2 cellular contexts compared by ENCODE assay signal in the genomic region with DNA sequence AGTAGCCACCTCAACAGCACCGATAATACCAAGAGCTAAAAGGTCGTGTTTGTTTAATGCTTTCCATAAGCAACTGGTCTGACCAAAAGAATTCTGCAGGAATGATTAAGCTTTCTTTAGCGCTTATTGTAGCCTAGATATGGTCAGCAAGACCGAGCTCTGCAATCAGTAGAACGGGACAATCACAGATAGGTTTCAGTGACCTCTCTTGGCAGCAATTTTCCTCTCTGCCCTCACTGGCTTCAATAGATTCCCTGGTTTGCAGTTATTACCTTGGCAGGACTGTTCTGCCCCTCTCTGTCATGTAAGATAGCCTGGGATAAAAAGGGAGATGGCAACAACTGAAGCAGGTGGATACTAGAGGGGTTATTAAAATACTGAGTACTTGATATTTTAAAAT.
TF ChIP-seq lines count a peak whose summit lies in the region.

No MANE protein-coding gene starts in this region.

TF ChIP-seq in liver, 16 proteins besides CTCF, POLR2A, EP300 and RAD21 (continued from another document):
- TF ChIP-seq, protein P1, sequence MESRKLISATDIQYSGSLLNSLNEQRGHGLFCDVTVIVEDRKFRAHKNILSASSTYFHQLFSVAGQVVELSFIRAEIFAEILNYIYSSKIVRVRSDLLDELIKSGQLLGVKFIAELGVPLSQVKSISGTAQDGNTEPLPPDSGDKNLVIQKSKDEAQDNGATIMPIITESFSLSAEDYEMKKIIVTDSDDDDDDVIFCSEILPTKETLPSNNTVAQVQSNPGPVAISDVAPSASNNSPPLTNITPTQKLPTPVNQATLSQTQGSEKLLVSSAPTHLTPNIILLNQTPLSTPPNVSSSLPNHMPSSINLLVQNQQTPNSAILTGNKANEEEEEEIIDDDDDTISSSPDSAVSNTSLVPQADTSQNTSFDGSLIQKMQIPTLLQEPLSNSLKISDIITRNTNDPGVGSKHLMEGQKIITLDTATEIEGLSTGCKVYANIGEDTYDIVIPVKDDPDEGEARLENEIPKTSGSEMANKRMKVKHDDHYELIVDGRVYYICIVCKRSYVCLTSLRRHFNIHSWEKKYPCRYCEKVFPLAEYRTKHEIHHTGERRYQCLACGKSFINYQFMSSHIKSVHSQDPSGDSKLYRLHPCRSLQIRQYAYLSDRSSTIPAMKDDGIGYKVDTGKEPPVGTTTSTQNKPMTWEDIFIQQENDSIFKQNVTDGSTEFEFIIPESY (IDR thresholded peaks at IDR 0.05), result no peak

TF ChIP-seq in HepG2, 621 proteins besides CTCF, POLR2A, EP300 and RAD21 (continued from another document):
- TF ChIP-seq, protein P2, sequence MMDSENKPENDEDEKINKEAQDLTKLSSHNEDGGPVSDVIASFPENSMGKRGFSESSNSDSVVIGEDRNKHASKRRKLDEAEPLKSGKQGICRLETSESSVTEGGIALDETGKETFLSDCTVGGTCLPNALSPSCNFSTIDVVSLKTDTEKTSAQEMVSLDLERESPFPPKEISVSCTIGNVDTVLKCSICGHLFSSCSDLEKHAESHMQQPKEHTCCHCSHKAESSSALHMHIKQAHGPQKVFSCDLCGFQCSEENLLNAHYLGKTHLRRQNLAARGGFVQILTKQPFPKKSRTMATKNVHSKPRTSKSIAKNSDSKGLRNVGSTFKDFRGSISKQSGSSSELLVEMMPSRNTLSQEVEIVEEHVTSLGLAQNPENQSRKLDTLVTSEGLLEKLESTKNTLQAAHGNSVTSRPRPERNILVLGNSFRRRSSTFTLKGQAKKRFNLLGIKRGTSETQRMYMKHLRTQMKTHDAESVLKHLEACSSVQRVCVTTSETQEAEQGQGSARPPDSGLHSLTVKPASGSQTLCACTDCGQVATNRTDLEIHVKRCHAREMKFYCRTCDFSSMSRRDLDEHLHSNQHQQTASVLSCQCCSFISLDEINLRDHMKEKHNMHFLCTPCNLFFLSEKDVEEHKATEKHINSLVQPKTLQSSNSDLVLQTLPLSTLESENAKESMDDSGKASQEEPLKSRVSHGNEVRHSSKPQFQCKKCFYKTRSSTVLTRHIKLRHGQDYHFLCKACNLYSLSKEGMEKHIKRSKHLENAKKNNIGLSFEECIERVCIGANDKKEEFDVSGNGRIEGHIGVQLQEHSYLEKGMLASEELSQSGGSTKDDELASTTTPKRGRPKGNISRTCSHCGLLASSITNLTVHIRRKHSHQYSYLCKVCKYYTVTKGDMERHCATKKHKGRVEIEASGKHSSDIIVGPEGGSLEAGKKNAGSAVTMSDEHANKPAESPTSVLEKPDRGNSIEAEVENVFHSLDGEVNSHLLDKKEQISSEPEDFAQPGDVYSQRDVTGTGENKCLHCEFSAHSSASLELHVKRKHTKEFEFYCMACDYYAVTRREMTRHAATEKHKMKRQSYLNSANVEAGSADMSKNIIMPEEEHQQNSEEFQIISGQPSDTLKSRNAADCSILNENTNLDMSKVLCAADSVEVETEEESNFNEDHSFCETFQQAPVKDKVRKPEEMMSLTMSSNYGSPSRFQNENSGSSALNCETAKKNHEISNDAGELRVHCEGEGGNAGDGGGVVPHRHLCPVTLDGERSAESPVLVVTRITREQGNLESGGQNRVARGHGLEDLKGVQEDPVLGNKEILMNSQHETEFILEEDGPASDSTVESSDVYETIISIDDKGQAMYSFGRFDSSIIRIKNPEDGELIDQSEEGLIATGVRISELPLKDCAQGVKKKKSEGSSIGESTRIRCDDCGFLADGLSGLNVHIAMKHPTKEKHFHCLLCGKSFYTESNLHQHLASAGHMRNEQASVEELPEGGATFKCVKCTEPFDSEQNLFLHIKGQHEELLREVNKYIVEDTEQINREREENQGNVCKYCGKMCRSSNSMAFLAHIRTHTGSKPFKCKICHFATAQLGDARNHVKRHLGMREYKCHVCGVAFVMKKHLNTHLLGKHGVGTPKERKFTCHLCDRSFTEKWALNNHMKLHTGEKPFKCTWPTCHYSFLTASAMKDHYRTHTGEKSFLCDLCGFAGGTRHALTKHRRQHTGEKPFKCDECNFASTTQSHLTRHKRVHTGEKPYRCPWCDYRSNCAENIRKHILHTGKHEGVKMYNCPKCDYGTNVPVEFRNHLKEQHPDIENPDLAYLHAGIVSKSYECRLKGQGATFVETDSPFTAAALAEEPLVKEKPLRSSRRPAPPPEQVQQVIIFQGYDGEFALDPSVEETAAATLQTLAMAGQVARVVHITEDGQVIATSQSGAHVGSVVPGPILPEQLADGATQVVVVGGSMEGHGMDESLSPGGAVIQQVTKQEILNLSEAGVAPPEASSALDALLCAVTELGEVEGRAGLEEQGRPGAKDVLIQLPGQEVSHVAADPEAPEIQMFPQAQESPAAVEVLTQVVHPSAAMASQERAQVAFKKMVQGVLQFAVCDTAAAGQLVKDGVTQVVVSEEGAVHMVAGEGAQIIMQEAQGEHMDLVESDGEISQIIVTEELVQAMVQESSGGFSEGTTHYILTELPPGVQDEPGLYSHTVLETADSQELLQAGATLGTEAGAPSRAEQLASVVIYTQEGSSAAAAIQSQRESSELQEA (CRISPR knock-in tag; IDR thresholded peaks at IDR 0.05; ENCODE audit: not compliant biosample characterization), result no peak
- TF ChIP-seq ELF4 (CRISPR knock-in tag; IDR thresholded peaks at IDR 0.05; ENCODE audit: borderline replicate concordance), result no peak
- TF ChIP-seq HOXA9 (CRISPR knock-in tag; IDR thresholded peaks at IDR 0.05; ENCODE audit: borderline replicate concordance), result no peak
- TF ChIP-seq FOXO1 (CRISPR knock-in tag; IDR thresholded peaks at IDR 0.05), result no peak
- no peak for TF ChIP-seq WIZ (CRISPR knock-in tag; IDR thresholded peaks at IDR 0.05)
- TF ChIP-seq MAFK (conservative IDR thresholded peaks at IDR 0.05 in 1 of 2, IDR thresholded peaks at IDR 0.05 in 1 of 2; ENCODE audit: low read length in 2 of 2), result no peak
- TF ChIP-seq ZNF263 (CRISPR knock-in tag; IDR thresholded peaks at IDR 0.05), result no peak
- no peak for TF ChIP-seq RFXAP (CRISPR knock-in tag; IDR thresholded peaks at IDR 0.05; ENCODE audit: borderline replicate concordance)
